In genomic region chr20:33755936-33756490, GRCh38 we compare ENCODE assay signal across 8 cellular contexts. TPM values are rescaled to one million over a fixed set of nuclear protein-coding genes. Genes with fewer than 3 reads are reported as not detected.
A peak's percentile ranks its signal among the peaks of the same experiment; 100 is the strongest.
DNase-seq lines count a peak whose midpoint lies in the region; ATAC-seq and TF ChIP-seq lines count a peak whose summit lies in the region.
"Not testable (repeated sequence)": the region's sequence is repeated elsewhere in the genome, so short reads cannot be mapped to it uniquely, and the experiment has no call there.

No MANE protein-coding gene starts in this region.

- peaks cover 20% of the 10 kb centered on the region for H3K4me1 Mint-ChIP-seq in CD8-positive, alpha-beta T cell (ENCODE audit: low read depth)
- H3K4me1 Mint-ChIP-seq in activated CD4-positive, alpha-beta T cell treated with anti-CD3 and anti-CD28 coated beads, Interleukin-2, amount 10 ng/mL, durations not matched to agents 7 days and 5 days; activated naive CD8-positive, alpha-beta T cell treated with anti-CD3 and anti-CD28 coated beads, Interleukin-2, amount 50 U/mL, for 24 hours; nephron progenitor cell: not testable (repeated sequence)
- peaks cover 11% of the 10 kb centered on the region for H3K4me1 Mint-ChIP-seq in stimulated activated naive CD8-positive, alpha-beta T cell treated with anti-CD3 and anti-CD28 coated beads, Interleukin-15, amount 100 ng/mL, for 72 hours

- CTCF ChIA-PET in CD8-positive, alpha-beta T cell (lab: Charles Lee): interaction anchor here (0.7 kb wide), 1 partner anchor 292 kb away, joined by 5 read pairs; no protein-coding TSS in a partner anchor
- CTCF ChIA-PET in activated CD4-positive, alpha-beta T cell treated with anti-CD3 and anti-CD28 coated beads, Interleukin-2, amount 10 ng/mL, durations not matched to agents 7 days and 5 days (lab: Charles Lee): interaction anchor here (1.2 kb wide), 1 partner anchor 37 kb away, joined by 3 read pairs; no protein-coding TSS in a partner anchor

- H3K9ac ChIP-seq in HUES64 (ENCODE audit: low read depth, low read length); NT2/D1 (ENCODE audit: insufficient read length, low read depth): not testable (repeated sequence)

- POLR2A ChIA-PET in CD8-positive, alpha-beta T cell (lab: Charles Lee): interaction anchor here (0.7 to 1.6 kb wide), 4 partner anchors 24 to 356 kb away, joined by 3 to 11 read pairs (median 4); partner anchors contain the start of genes EIF2S2 and ZNF341
- POLR2A ChIA-PET in activated CD4-positive, alpha-beta T cell treated with anti-CD3 and anti-CD28 coated beads, Interleukin-2, amount 10 ng/mL, durations not matched to agents 7 days and 5 days (lab: Charles Lee): not testable (repeated sequence)

- not testable (repeated sequence) for H3K27me3 ChIP-seq in CD8-positive, alpha-beta T cell (ENCODE audit: insufficient read depth, low read length); HUES64 (ENCODE audit: insufficient read depth, low read length); NT2/D1 (ENCODE audit: insufficient read depth, insufficient read length)

- H3K36me3 ChIP-seq in CD8-positive, alpha-beta T cell (ENCODE audit: insufficient read depth, low read length): not testable (repeated sequence)
- peaks cover 17% of the 10 kb centered on the region for H3K36me3 ChIP-seq in HUES64 (ENCODE audit: insufficient read depth, low read length)
- H3K36me3 ChIP-seq in NT2/D1 (ENCODE audit: insufficient read depth, insufficient read length, low read length): peaks cover 22% of the 10 kb centered on the region

- TF ChIP-seq CTCF in CD8-positive, alpha-beta T cell (IDR thresholded peaks at IDR 0.05); nephron progenitor cell (IDR thresholded peaks at IDR 0.05): not testable (repeated sequence)

- not testable (repeated sequence) for H3K9me3 ChIP-seq in CD8-positive, alpha-beta T cell (ENCODE audit: low read length); HUES64 (ENCODE audit: insufficient read depth, low read depth, low read length)
- peaks cover 12% of the 10 kb centered on the region for H3K9me3 ChIP-seq in NT2/D1 (ENCODE audit: insufficient read depth, low read length)

- H3K27ac ChIP-seq in CD8-positive, alpha-beta T cell (ENCODE audit: low read depth, low read length): not testable (repeated sequence)
- H3K27ac ChIP-seq in HUES64 (ENCODE audit: low read depth, low read length): peak overlapping the region; percentile 60; the same call in 1 of the 2 replicates

- H3K36me3 Mint-ChIP-seq in CD8-positive, alpha-beta T cell: peaks cover 53% of the 10 kb centered on the region
- peaks cover 32% of the 10 kb centered on the region for H3K36me3 Mint-ChIP-seq in activated CD4-positive, alpha-beta T cell treated with anti-CD3 and anti-CD28 coated beads, Interleukin-2, amount 10 ng/mL, durations not matched to agents 7 days and 5 days (ENCODE audit: low read depth)
- peaks cover 22% of the 10 kb centered on the region for H3K36me3 Mint-ChIP-seq in activated naive CD8-positive, alpha-beta T cell treated with anti-CD3 and anti-CD28 coated beads, Interleukin-2, amount 50 U/mL, for 24 hours (ENCODE audit: low read depth)
- H3K36me3 Mint-ChIP-seq in nephron progenitor cell (ENCODE audit: low read depth): peaks cover 24% of the 10 kb centered on the region

- peak; percentile 98 for ATAC-seq in CD8-positive, alpha-beta T cell
- not testable (repeated sequence) for ATAC-seq in activated naive CD8-positive, alpha-beta T cell treated with anti-CD3 and anti-CD28 coated beads, Interleukin-2, amount 50 U/mL, for 24 hours; stimulated activated naive CD8-positive, alpha-beta T cell treated with anti-CD3 and anti-CD28 coated beads, Interleukin-15, amount 100 ng/mL, for 72 hours

- H3K27ac Mint-ChIP-seq in CD8-positive, alpha-beta T cell: peak overlapping the region; percentile 89
- peak overlapping the region; percentile 69 for H3K27ac Mint-ChIP-seq in activated CD4-positive, alpha-beta T cell treated with anti-CD3 and anti-CD28 coated beads, Interleukin-2, amount 10 ng/mL, durations not matched to agents 7 days and 5 days
- H3K27ac Mint-ChIP-seq in activated naive CD8-positive, alpha-beta T cell treated with anti-CD3 and anti-CD28 coated beads, Interleukin-2, amount 50 U/mL, for 24 hours: peak overlapping the region; percentile 42
- peak overlapping the region; percentile 86 for H3K27ac Mint-ChIP-seq in nephron progenitor cell
- peak overlapping the region; percentile 78 to 97 for H3K27ac Mint-ChIP-seq in stimulated activated naive CD8-positive, alpha-beta T cell treated with anti-CD3 and anti-CD28 coated beads, Interleukin-15, amount 100 ng/mL, for 72 hours

- not testable (repeated sequence) for H3K4me1 ChIP-seq in CD8-positive, alpha-beta T cell (ENCODE audit: insufficient read depth, low read length); HUES64 (ENCODE audit: insufficient read depth, low read length); NT2/D1 (ENCODE audit: insufficient read depth, insufficient read length)

- peak overlapping the region; percentile 38 for H3K4me3 Mint-ChIP-seq in CD8-positive, alpha-beta T cell
- H3K4me3 Mint-ChIP-seq in activated CD4-positive, alpha-beta T cell treated with anti-CD3 and anti-CD28 coated beads, Interleukin-2, amount 10 ng/mL, durations not matched to agents 7 days and 5 days; activated naive CD8-positive, alpha-beta T cell treated with anti-CD3 and anti-CD28 coated beads, Interleukin-2, amount 50 U/mL, for 24 hours; nephron progenitor cell: not testable (repeated sequence)
- H3K4me3 Mint-ChIP-seq in stimulated activated naive CD8-positive, alpha-beta T cell treated with anti-CD3 and anti-CD28 coated beads, Interleukin-15, amount 100 ng/mL, for 72 hours: peak overlapping the region in 1 of 2 donors; percentile 13

- intact Hi-C loops in CD8-positive, alpha-beta T cell (cut with DNase I, micrococcal nuclease): loop anchor here in 1 of 2 experiments (1.0 kb wide), 1 partner anchor 24 kb away; no protein-coding TSS in a partner anchor

- not testable (repeated sequence) for H3K9me3 Mint-ChIP-seq in CD8-positive, alpha-beta T cell; activated CD4-positive, alpha-beta T cell treated with anti-CD3 and anti-CD28 coated beads, Interleukin-2, amount 10 ng/mL, durations not matched to agents 7 days and 5 days; activated naive CD8-positive, alpha-beta T cell treated with anti-CD3 and anti-CD28 coated beads, Interleukin-2, amount 50 U/mL, for 24 hours; nephron progenitor cell; stimulated activated naive CD8-positive, alpha-beta T cell treated with anti-CD3 and anti-CD28 coated beads, Interleukin-15, amount 100 ng/mL, for 72 hours

- 81% methylated on average over 10 of the region's 10 CpGs for WGBS in HUES64

- not testable (repeated sequence) for H3K4me3 ChIP-seq in CD8-positive, alpha-beta T cell (ENCODE audit: low read depth, low read length); HUES64 (ENCODE audit: low read length); NT2/D1 (ENCODE audit: insufficient read length, low read depth)

- DNase-seq in CD8-positive, alpha-beta T cell: peak in 4 of 7 experiments; percentile 14 to 68 (median 36)
- DNase-seq in NT2/D1 (ENCODE audit: low read depth, low spot score) (peak; percentile 71), iPS-NIHi11 (ENCODE audit: low spot score) (peak; percentile 29)
- DNase-seq in activated CD4-positive, alpha-beta T cell treated with anti-CD3 and anti-CD28 coated beads, Interleukin-2, amount 10 ng/mL, durations not matched to agents 7 days and 5 days; activated naive CD8-positive, alpha-beta T cell treated with anti-CD3 and anti-CD28 coated beads, Interleukin-2, amount 50 U/mL, for 24 hours; nephron progenitor cell; stimulated activated naive CD8-positive, alpha-beta T cell treated with anti-CD3 and anti-CD28 coated beads, Interleukin-15, amount 100 ng/mL, for 72 hours: not testable (repeated sequence)

- H3K27me3 Mint-ChIP-seq in CD8-positive, alpha-beta T cell (ENCODE audit: low read depth); activated CD4-positive, alpha-beta T cell treated with anti-CD3 and anti-CD28 coated beads, Interleukin-2, amount 10 ng/mL, durations not matched to agents 7 days and 5 days; activated naive CD8-positive, alpha-beta T cell treated with anti-CD3 and anti-CD28 coated beads, Interleukin-2, amount 50 U/mL, for 24 hours; nephron progenitor cell (ENCODE audit: low read depth, poor library complexity); stimulated activated naive CD8-positive, alpha-beta T cell treated with anti-CD3 and anti-CD28 coated beads, Interleukin-15, amount 100 ng/mL, for 72 hours: not testable (repeated sequence)

RNA-seq across cellular contexts. Expression of gene ZNF341, which starts 24.2 kb away (rescaled TPM):
- total RNA-seq in CD8-positive, alpha-beta T cell: 1 to 10 TPM; 2.4 to 2.9 TPM
- 3.7 TPM for polyA plus RNA-seq in HUES64 (2013, experiment 1 of 2)
- polyA plus RNA-seq in HUES64 (2013, experiment 2 of 2): 3.7 TPM
- total RNA-seq in activated CD4-positive, alpha-beta T cell treated with anti-CD3 and anti-CD28 coated beads, Interleukin-2, amount 10 ng/mL, durations not matched to agents 7 days and 5 days: 1 to 10 TPM; 5.5 to 5.8 TPM

RNA-seq across cellular contexts. Expression of gene PXMP4, which starts 35.9 kb away (rescaled TPM):
- total RNA-seq in CD8-positive, alpha-beta T cell: 1 to 10 TPM; 2.7 to 2.8 TPM
- 1.2 TPM for polyA plus RNA-seq in HUES64 (2013, experiment 1 of 2)
- 2.7 TPM for polyA plus RNA-seq in HUES64 (2013, experiment 2 of 2)
- 10 to 100 TPM; 19.1 to 21.8 TPM for total RNA-seq in activated CD4-positive, alpha-beta T cell treated with anti-CD3 and anti-CD28 coated beads, Interleukin-2, amount 10 ng/mL, durations not matched to agents 7 days and 5 days

RNA-seq across cellular contexts. Expression of gene CHMP4B, which starts 55.1 kb away (rescaled TPM):
- total RNA-seq in CD8-positive, alpha-beta T cell: 10 to 100 TPM; 55.5 to 56.1 TPM
- polyA plus RNA-seq in HUES64 (2013, experiment 1 of 2): 55.0 TPM
- 69.4 TPM for polyA plus RNA-seq in HUES64 (2013, experiment 2 of 2)
- 100 to 1,000 TPM; 105 to 108 TPM for total RNA-seq in activated CD4-positive, alpha-beta T cell treated with anti-CD3 and anti-CD28 coated beads, Interleukin-2, amount 10 ng/mL, durations not matched to agents 7 days and 5 days

Comparison
In these comparisons a context has a peak if more than half of its experiments do, and no peak if none do; other contexts are left out.
1. RNA of gene PXMP4, which starts 35.9 kb away (total RNA-seq): 19.1 to 21.8 TPM in activated CD4-positive, alpha-beta T cell treated with anti-CD3 and anti-CD28 coated beads, Interleukin-2, amount 10 ng/mL, durations not matched to agents 7 days and 5 days; 2.7 to 2.8 TPM in CD8-positive, alpha-beta T cell; every median in the first group is over 4 times any median in the second.
2. Peak in every context shown above with its lines, with median percentiles within 50 percentile points of each other: H3K27ac Mint-ChIP-seq.